In genomic region chr2:197145471-197146056, GRCh38 we compare ENCODE assay signal across 8 cellular contexts.
DNase-seq lines count a peak whose midpoint lies in the region; ATAC-seq and TF ChIP-seq lines count a peak whose summit lies in the region.

No MANE protein-coding gene starts in this region.

- no peak for DNase-seq in activated naive CD4-positive, alpha-beta T cell treated with anti-CD3 and anti-CD28 coated beads, Interleukin-2, amount 10 ng/mL, durations not matched to agents 7 days and 5 days
- no peak for DNase-seq in activated naive CD4-positive, alpha-beta T cell (lab: John Stamatoyannopoulos, UW)
- DNase-seq in NCI-H2029 (lab: John Stamatoyannopoulos, UW) (peak; percentile 80), HFFc6 (no peak), AG08396 (ENCODE audit: low spot score) (no peak)
- DNase-seq in activated naive CD8-positive, alpha-beta T cell treated with anti-CD3 and anti-CD28 coated beads, Interleukin-2, amount 10 ng/mL, durations not matched to agents 7 days and 5 days = no peak

- H3K36me3 Mint-ChIP-seq in activated naive CD4-positive, alpha-beta T cell treated with anti-CD3 and anti-CD28 coated beads, Interleukin-2, amount 10 ng/mL, durations not matched to agents 7 days and 5 days = peaks cover 38% of the 10 kb centered on the region
- peaks cover 29% of the 10 kb centered on the region for H3K36me3 Mint-ChIP-seq in activated naive CD8-positive, alpha-beta T cell treated with anti-CD3 and anti-CD28 coated beads, Interleukin-2, amount 10 ng/mL, durations not matched to agents 7 days and 5 days
- no peaks in the 10 kb centered on the region for H3K36me3 Mint-ChIP-seq in HFFc6 (ENCODE audit: low read depth)

- peaks cover 26% of the 10 kb centered on the region for H3K4me1 ChIP-seq in thymus (ENCODE audit: control insufficient read depth, insufficient read depth, low read length)

- H3K4me3 Mint-ChIP-seq in activated naive CD4-positive, alpha-beta T cell treated with anti-CD3 and anti-CD28 coated beads, Interleukin-2, amount 10 ng/mL, durations not matched to agents 7 days and 5 days = no peak overlapping the region
- no peak overlapping the region for H3K4me3 Mint-ChIP-seq in activated naive CD8-positive, alpha-beta T cell treated with anti-CD3 and anti-CD28 coated beads, Interleukin-2, amount 10 ng/mL, durations not matched to agents 7 days and 5 days
- no peak overlapping the region for H3K4me3 Mint-ChIP-seq in HFFc6

- H3K36me3 ChIP-seq in thymus (ENCODE audit: control insufficient read depth, insufficient read depth) = no peaks in the 10 kb centered on the region

- peak overlapping the region; percentile 92 for H3K27ac Mint-ChIP-seq in activated naive CD4-positive, alpha-beta T cell treated with anti-CD3 and anti-CD28 coated beads, Interleukin-2, amount 10 ng/mL, durations not matched to agents 7 days and 5 days
- H3K27ac Mint-ChIP-seq in activated naive CD8-positive, alpha-beta T cell treated with anti-CD3 and anti-CD28 coated beads, Interleukin-2, amount 10 ng/mL, durations not matched to agents 7 days and 5 days = peak overlapping the region; percentile 71
- H3K27ac Mint-ChIP-seq in HFFc6 = no peak overlapping the region

- H3K9me3 ChIP-seq in thymus (ENCODE audit: control insufficient read depth) = no peaks in the 10 kb centered on the region

- POLR2A ChIA-PET in activated naive CD8-positive, alpha-beta T cell treated with anti-CD3 and anti-CD28 coated beads, Interleukin-2, amount 10 ng/mL, durations not matched to agents 7 days and 5 days (lab: Charles Lee) = interaction anchor here (1.0 kb wide), 2 partner anchors 11 to 158 kb away, joined by 3 read pairs; no protein-coding TSS in a partner anchor

- no peaks in the 10 kb centered on the region for H3K27me3 ChIP-seq in thymus (ENCODE audit: control insufficient read depth, insufficient read depth)

- peaks cover 2% of the 10 kb centered on the region for H3K9me3 Mint-ChIP-seq in activated naive CD4-positive, alpha-beta T cell treated with anti-CD3 and anti-CD28 coated beads, Interleukin-2, amount 10 ng/mL, durations not matched to agents 7 days and 5 days
- no peaks in the 10 kb centered on the region for H3K9me3 Mint-ChIP-seq in activated naive CD8-positive, alpha-beta T cell treated with anti-CD3 and anti-CD28 coated beads, Interleukin-2, amount 10 ng/mL, durations not matched to agents 7 days and 5 days
- no peaks in the 10 kb centered on the region for H3K9me3 Mint-ChIP-seq in HFFc6

- no peak for TF ChIP-seq CTCF in HFFc6 (IDR thresholded peaks at IDR 0.05)

- peak; percentile 96 for ATAC-seq in HG02759 (IDR thresholded peaks at IDR 0.05; ENCODE audit: unreplicated experiment)
- ATAC-seq in activated naive CD8-positive, alpha-beta T cell treated with anti-CD3 and anti-CD28 coated beads, Interleukin-2, amount 10 ng/mL, durations not matched to agents 7 days and 5 days (ENCODE audit: low read depth) = peak; percentile 69

- no peaks in the 10 kb centered on the region for H3K27me3 Mint-ChIP-seq in activated naive CD4-positive, alpha-beta T cell treated with anti-CD3 and anti-CD28 coated beads, Interleukin-2, amount 10 ng/mL, durations not matched to agents 7 days and 5 days
- H3K27me3 Mint-ChIP-seq in activated naive CD8-positive, alpha-beta T cell treated with anti-CD3 and anti-CD28 coated beads, Interleukin-2, amount 10 ng/mL, durations not matched to agents 7 days and 5 days = no peaks in the 10 kb centered on the region
- H3K27me3 Mint-ChIP-seq in HFFc6 (ENCODE audit: insufficient read depth) = no peaks in the 10 kb centered on the region

- no peak overlapping the region for H3K4me3 ChIP-seq in thymus (ENCODE audit: low read length)

- WGBS in thymus = 9% methylated on average over 4 of the region's 4 CpGs

- peak overlapping the region; percentile 61 for H3K27ac ChIP-seq in thymus (ENCODE audit: low read depth)

- CTCF ChIA-PET in activated naive CD4-positive, alpha-beta T cell treated with anti-CD3 and anti-CD28 coated beads, Interleukin-2, amount 10 ng/mL, durations not matched to agents 7 days and 5 days (lab: Charles Lee) = interaction anchor here (1.3 to 1.4 kb wide), 2 partner anchors 22 to 32 kb away, joined by 6 to 9 read pairs; no protein-coding TSS in a partner anchor

- H3K4me1 Mint-ChIP-seq in activated naive CD4-positive, alpha-beta T cell treated with anti-CD3 and anti-CD28 coated beads, Interleukin-2, amount 10 ng/mL, durations not matched to agents 7 days and 5 days = peaks cover 72% of the 10 kb centered on the region
- peaks cover 52% of the 10 kb centered on the region for H3K4me1 Mint-ChIP-seq in activated naive CD8-positive, alpha-beta T cell treated with anti-CD3 and anti-CD28 coated beads, Interleukin-2, amount 10 ng/mL, durations not matched to agents 7 days and 5 days
- no peaks in the 10 kb centered on the region for H3K4me1 Mint-ChIP-seq in HFFc6 (ENCODE audit: low read depth)
